Comparison of ENCODE assay signal across 20 cellular contexts in genomic region chr2:64090264-64090663, GRCh38. TPM values are rescaled to one million over a fixed set of nuclear protein-coding genes. Genes with fewer than 3 reads are reported as not detected.
DNase-seq lines count a peak whose midpoint lies in the region; ATAC-seq and TF ChIP-seq lines count a peak whose summit lies in the region.
"Had no signal": no experiment of that assay in that cellular context is flagged by ENCODE, and none has a peak within 500 bp of the region (broad histone marks: within the 10 kb centered on the region; RNA-seq: fewer than 3 reads in every experiment).

No MANE protein-coding gene starts in this region.

- no peak overlapping the region for H3K27ac Mint-ChIP-seq in activated naive CD4-positive, alpha-beta T cell treated with anti-CD3 and anti-CD28 coated beads for 36 hours
- no peak overlapping the region for H3K27ac Mint-ChIP-seq in activated naive CD4-positive, alpha-beta T cell treated with anti-CD3 and anti-CD28 coated beads, Interleukin-2, amount 10 ng/mL, durations not matched to agents 7 days and 5 days
- no peak overlapping the region for H3K27ac Mint-ChIP-seq in stimulated activated naive CD8-positive, alpha-beta T cell treated with anti-CD3 and anti-CD28 coated beads, Interleukin-15, amount 100 ng/mL, for 72 hours
- H3K27ac Mint-ChIP-seq: activated CD4-positive, alpha-beta T cell treated with anti-CD3 and anti-CD28 coated beads, Interleukin-2, amount 10 ng/mL, durations not matched to agents 7 days and 5 days; activated T-cell treated with anti-CD3 and anti-CD28 coated beads, Interleukin-2, amount 50 U/mL, for 72 hours; effector memory CD8-positive, alpha-beta T cell had no signal

- peaks cover 24% of the 10 kb centered on the region for H3K36me3 ChIP-seq in SU-DHL-6 (ENCODE audit: low read length)

- no peaks in the 10 kb centered on the region for H3K9me3 Mint-ChIP-seq in activated naive CD4-positive, alpha-beta T cell treated with anti-CD3 and anti-CD28 coated beads for 36 hours
- H3K9me3 Mint-ChIP-seq in activated naive CD4-positive, alpha-beta T cell treated with anti-CD3 and anti-CD28 coated beads, Interleukin-2, amount 10 ng/mL, durations not matched to agents 7 days and 5 days: no peaks in the 10 kb centered on the region
- no peaks in the 10 kb centered on the region for H3K9me3 Mint-ChIP-seq in stimulated activated naive CD8-positive, alpha-beta T cell treated with anti-CD3 and anti-CD28 coated beads, Interleukin-15, amount 100 ng/mL, for 72 hours
- H3K9me3 Mint-ChIP-seq: activated CD4-positive, alpha-beta T cell treated with anti-CD3 and anti-CD28 coated beads, Interleukin-2, amount 10 ng/mL, durations not matched to agents 7 days and 5 days; activated T-cell treated with anti-CD3 and anti-CD28 coated beads, Interleukin-2, amount 50 U/mL, for 72 hours; effector memory CD8-positive, alpha-beta T cell had no signal

- H3K27me3 Mint-ChIP-seq in activated naive CD4-positive, alpha-beta T cell treated with anti-CD3 and anti-CD28 coated beads for 36 hours (ENCODE audit: low read depth): no peaks in the 10 kb centered on the region
- H3K27me3 Mint-ChIP-seq in activated naive CD4-positive, alpha-beta T cell treated with anti-CD3 and anti-CD28 coated beads, Interleukin-2, amount 10 ng/mL, durations not matched to agents 7 days and 5 days: no peaks in the 10 kb centered on the region
- H3K27me3 Mint-ChIP-seq in stimulated activated naive CD8-positive, alpha-beta T cell treated with anti-CD3 and anti-CD28 coated beads, Interleukin-15, amount 100 ng/mL, for 72 hours: no peaks in the 10 kb centered on the region
- H3K27me3 Mint-ChIP-seq: activated CD4-positive, alpha-beta T cell treated with anti-CD3 and anti-CD28 coated beads, Interleukin-2, amount 10 ng/mL, durations not matched to agents 7 days and 5 days; effector memory CD8-positive, alpha-beta T cell had no signal

- H3K9me3 ChIP-seq in SU-DHL-6 (ENCODE audit: insufficient read depth, low read length): no peaks in the 10 kb centered on the region
- H3K9me3 ChIP-seq: pancreas, stomach had no signal

- peak; percentile 45 for ATAC-seq in HG02588 (IDR thresholded peaks at IDR 0.05; ENCODE audit: unreplicated experiment)
- ATAC-seq in stimulated activated naive CD8-positive, alpha-beta T cell treated with anti-CD3 and anti-CD28 coated beads, Interleukin-15, amount 100 ng/mL, for 72 hours: peak; percentile 39
- no peak for ATAC-seq in activated CD4-positive, CD25-positive, alpha-beta regulatory T cell treated with anti-CD3 and anti-CD28 coated beads, Interleukin-2, amount 50 U/mL, for 24 hours
- ATAC-seq: activated T-cell treated with anti-CD3 and anti-CD28 coated beads, Interleukin-2, amount 50 U/mL, for 72 hours; effector memory CD8-positive, alpha-beta T cell; pancreas had no signal

- peaks cover 18% of the 10 kb centered on the region for H3K4me1 Mint-ChIP-seq in activated naive CD4-positive, alpha-beta T cell treated with anti-CD3 and anti-CD28 coated beads for 36 hours (ENCODE audit: low read depth)
- no peaks in the 10 kb centered on the region for H3K4me1 Mint-ChIP-seq in activated naive CD4-positive, alpha-beta T cell treated with anti-CD3 and anti-CD28 coated beads, Interleukin-2, amount 10 ng/mL, durations not matched to agents 7 days and 5 days
- peaks cover 27% of the 10 kb centered on the region for H3K4me1 Mint-ChIP-seq in stimulated activated naive CD8-positive, alpha-beta T cell treated with anti-CD3 and anti-CD28 coated beads, Interleukin-15, amount 100 ng/mL, for 72 hours
- H3K4me1 Mint-ChIP-seq: activated CD4-positive, alpha-beta T cell treated with anti-CD3 and anti-CD28 coated beads, Interleukin-2, amount 10 ng/mL, durations not matched to agents 7 days and 5 days had no signal

- H2AFZ ChIP-seq in SU-DHL-6 (ENCODE audit: low read depth, low read length, severe bottlenecking): no peak overlapping the region

- peak overlapping the region; percentile 91 for H3K4me2 ChIP-seq in SU-DHL-6 (ENCODE audit: low read depth, low read length, poor library complexity, severe bottlenecking)
- H3K4me2 ChIP-seq: smooth muscle cell had no signal

- no peak overlapping the region for H3K4me3 Mint-ChIP-seq in activated naive CD4-positive, alpha-beta T cell treated with anti-CD3 and anti-CD28 coated beads for 36 hours
- no peak overlapping the region for H3K4me3 Mint-ChIP-seq in activated naive CD4-positive, alpha-beta T cell treated with anti-CD3 and anti-CD28 coated beads, Interleukin-2, amount 10 ng/mL, durations not matched to agents 7 days and 5 days
- H3K4me3 Mint-ChIP-seq in stimulated activated naive CD8-positive, alpha-beta T cell treated with anti-CD3 and anti-CD28 coated beads, Interleukin-15, amount 100 ng/mL, for 72 hours: no peak overlapping the region
- H3K4me3 Mint-ChIP-seq: activated CD4-positive, alpha-beta T cell treated with anti-CD3 and anti-CD28 coated beads, Interleukin-2, amount 10 ng/mL, durations not matched to agents 7 days and 5 days; activated T-cell treated with anti-CD3 and anti-CD28 coated beads, Interleukin-2, amount 50 U/mL, for 72 hours; effector memory CD8-positive, alpha-beta T cell had no signal

- intact Hi-C loops in activated naive CD4-positive, alpha-beta T cell treated with anti-CD3 and anti-CD28 coated beads for 36 hours (cut with micrococcal nuclease): no loop called here

- TF ChIP-seq CTCF in SU-DHL-6 (IDR thresholded peaks at IDR 0.05; ENCODE audit: insufficient read depth, low read length, poor library complexity, severe bottlenecking): no peak

- H3K79me2 ChIP-seq in SU-DHL-6 (ENCODE audit: insufficient read depth, low read length): peaks cover 34% of the 10 kb centered on the region

- DNase-seq in activated naive CD4-positive, alpha-beta T cell treated with anti-CD3 and anti-CD28 coated beads for 36 hours: peak; percentile 33
- no peak for DNase-seq in activated naive CD4-positive, alpha-beta T cell treated with anti-CD3 and anti-CD28 coated beads, Interleukin-2, amount 10 ng/mL, durations not matched to agents 7 days and 5 days
- DNase-seq in stimulated activated naive CD8-positive, alpha-beta T cell treated with anti-CD3 and anti-CD28 coated beads, Interleukin-15, amount 100 ng/mL, for 72 hours: no peak
- DNase-seq in mucosa of gallbladder (ENCODE audit: low spot score) (no peak), kidney tubule cell (ENCODE audit: low spot score) (no peak)
- DNase-seq: ACHN; activated CD4-positive, alpha-beta T cell treated with anti-CD3 and anti-CD28 coated beads, Interleukin-2, amount 10 ng/mL, durations not matched to agents 7 days and 5 days; activated T-cell treated with anti-CD3 and anti-CD28 coated beads, Interleukin-2, amount 50 U/mL, for 72 hours; amygdala; effector memory CD8-positive, alpha-beta T cell; hippocampal formation; MV-4-11; pancreas; SIG-M5; stomach; T1000 had no signal

- H3K27me3 ChIP-seq in SU-DHL-6 (ENCODE audit: low read length): no peaks in the 10 kb centered on the region
- H3K27me3 ChIP-seq: pancreas, stomach had no signal

- peaks cover 32% of the 10 kb centered on the region for H3K36me3 Mint-ChIP-seq in activated naive CD4-positive, alpha-beta T cell treated with anti-CD3 and anti-CD28 coated beads for 36 hours (ENCODE audit: low read depth)
- peaks cover 32% of the 10 kb centered on the region for H3K36me3 Mint-ChIP-seq in activated naive CD4-positive, alpha-beta T cell treated with anti-CD3 and anti-CD28 coated beads, Interleukin-2, amount 10 ng/mL, durations not matched to agents 7 days and 5 days

- CTCF ChIA-PET in activated naive CD4-positive, alpha-beta T cell treated with anti-CD3 and anti-CD28 coated beads for 36 hours (lab: Charles Lee): interaction anchor here (0.8 kb wide), 1 partner anchor 10 kb away, joined by 4 read pairs; no protein-coding TSS in a partner anchor
- CTCF ChIA-PET in activated naive CD4-positive, alpha-beta T cell treated with anti-CD3 and anti-CD28 coated beads, Interleukin-2, amount 10 ng/mL, durations not matched to agents 7 days and 5 days (lab: Charles Lee): no interaction called here

- H3F3A ChIP-seq in SU-DHL-6 (ENCODE audit: insufficient read depth): peaks cover 96% of the 10 kb centered on the region

- no peaks in the 10 kb centered on the region for H3K9me2 ChIP-seq in SU-DHL-6 (replicated peaks; ENCODE audit: insufficient read depth, low read length)

- no peaks in the 10 kb centered on the region for H4K20me1 ChIP-seq in SU-DHL-6 (ENCODE audit: low read depth, low read length)

- H3K9ac ChIP-seq in SU-DHL-6 (ENCODE audit: low read length): peak overlapping the region; percentile 60

- peak overlapping the region; percentile 50 for H3K4me3 ChIP-seq in SU-DHL-6 (ENCODE audit: insufficient read depth, low read length, poor library complexity, severe bottlenecking)
- H3K4me3 ChIP-seq: pancreas, smooth muscle cell, stomach had no signal

- H3K27ac ChIP-seq in SU-DHL-6 (ENCODE audit: low read depth, low read length): peak overlapping the region; percentile 99
- H3K27ac ChIP-seq: pancreas, stomach had no signal

RNA-seq across cellular contexts. Expression of gene PELI1, which starts 54.0 kb away (rescaled TPM):
- 10 to 100 TPM; 25.7 to 28.0 TPM for total RNA-seq in activated naive CD4-positive, alpha-beta T cell treated with anti-CD3 and anti-CD28 coated beads for 36 hours
- 53.5 TPM for total RNA-seq in mucosa of gallbladder

Comparison
In these comparisons a context has a peak if more than half of its experiments do, and no peak if none do; other contexts are left out.
1. ATAC-seq: peak in HG02588 (single experiment) and stimulated activated naive CD8-positive, alpha-beta T cell treated with anti-CD3 and anti-CD28 coated beads, Interleukin-15, amount 100 ng/mL, for 72 hours (single experiment); none in activated CD4-positive, CD25-positive, alpha-beta regulatory T cell treated with anti-CD3 and anti-CD28 coated beads, Interleukin-2, amount 50 U/mL, for 24 hours (0 of 2).